In genomic region chr15:65870889-65871533, GRCh38 we compare ENCODE assay signal across 8 cellular contexts. TPM values are rescaled to one million over a fixed set of nuclear protein-coding genes. Genes with fewer than 3 reads are reported as not detected.
DNase-seq lines count a peak whose midpoint lies in the region; ATAC-seq and TF ChIP-seq lines count a peak whose summit lies in the region.

No MANE protein-coding gene starts in this region.

- H3K36me3 Mint-ChIP-seq in activated CD8-positive, alpha-beta memory T cell treated with anti-CD3 and anti-CD28 coated beads, Interleukin-2, amount 10 ng/mL, durations not matched to agents 7 days and 5 days: peaks cover 9% of the 10 kb centered on the region
- H3K36me3 Mint-ChIP-seq in activated naive CD8-positive, alpha-beta T cell: no peaks in the 10 kb centered on the region

- WGBS in smooth muscle cell (ENCODE audit: low lambda C conversion rate): 35% methylated on average over 2 of the region's 2 CpGs

- peak; percentile 6 for ATAC-seq in activated CD8-positive, alpha-beta memory T cell treated with anti-CD3 and anti-CD28 coated beads, Interleukin-2, amount 10 ng/mL, durations not matched to agents 7 days and 5 days
- ATAC-seq in GM18858 (IDR thresholded peaks at IDR 0.05; ENCODE audit: unreplicated experiment): no peak

- H2AFZ ChIP-seq in smooth muscle cell (ENCODE audit: low read depth): peak overlapping the region; percentile 53

- H3K27ac ChIP-seq in smooth muscle cell (ENCODE audit: low read depth): peak overlapping the region; percentile 74

- H3K9ac ChIP-seq in smooth muscle cell (ENCODE audit: low read depth): peak overlapping the region; percentile 80

- H3F3A ChIP-seq in smooth muscle cell (ENCODE audit: low read depth): peaks cover 4% of the 10 kb centered on the region

- H3K27me3 Mint-ChIP-seq in activated CD8-positive, alpha-beta memory T cell treated with anti-CD3 and anti-CD28 coated beads, Interleukin-2, amount 10 ng/mL, durations not matched to agents 7 days and 5 days: no peaks in the 10 kb centered on the region
- no peaks in the 10 kb centered on the region for H3K27me3 Mint-ChIP-seq in activated naive CD8-positive, alpha-beta T cell

- peak overlapping the region; percentile 99 for H3K4me3 ChIP-seq in iPS-18c (ENCODE audit: insufficient read depth, low read depth, low read length)
- H3K4me3 ChIP-seq in smooth muscle cell: peak overlapping the region; percentile 88

- no peaks in the 10 kb centered on the region for H3K9me3 Mint-ChIP-seq in activated CD8-positive, alpha-beta memory T cell treated with anti-CD3 and anti-CD28 coated beads, Interleukin-2, amount 10 ng/mL, durations not matched to agents 7 days and 5 days (ENCODE audit: low read depth)
- H3K9me3 Mint-ChIP-seq in activated naive CD8-positive, alpha-beta T cell (ENCODE audit: low read depth): no peaks in the 10 kb centered on the region

- peak overlapping the region; percentile 98 for H3K4me3 Mint-ChIP-seq in activated CD8-positive, alpha-beta memory T cell treated with anti-CD3 and anti-CD28 coated beads, Interleukin-2, amount 10 ng/mL, durations not matched to agents 7 days and 5 days
- peak overlapping the region; percentile 98 for H3K4me3 Mint-ChIP-seq in activated naive CD8-positive, alpha-beta T cell

- CTCF ChIA-PET in activated CD8-positive, alpha-beta memory T cell treated with anti-CD3 and anti-CD28 coated beads, Interleukin-2, amount 10 ng/mL, durations not matched to agents 7 days and 5 days (lab: Charles Lee): interaction anchor here (1.0 to 2.7 kb wide), 5 partner anchors 8 to 202 kb away, joined by 3 to 12 read pairs (median 5); no protein-coding TSS in a partner anchor

- peaks cover 12% of the 10 kb centered on the region for H3K4me1 ChIP-seq in smooth muscle cell (ENCODE audit: low read depth)

- H3K79me2 ChIP-seq in smooth muscle cell (ENCODE audit: low read depth): peaks cover 66% of the 10 kb centered on the region

- TF ChIP-seq CTCF in smooth muscle cell (IDR thresholded peaks at IDR 0.05; ENCODE audit: borderline replicate concordance, insufficient read depth, poor library complexity, severe bottlenecking): no peak

- peak overlapping the region; percentile 95 for H3K4me2 ChIP-seq in smooth muscle cell

- no peaks in the 10 kb centered on the region for H3K36me3 ChIP-seq in smooth muscle cell (ENCODE audit: low read depth)

- peak overlapping the region; percentile 99 for H3K27ac Mint-ChIP-seq in activated CD8-positive, alpha-beta memory T cell treated with anti-CD3 and anti-CD28 coated beads, Interleukin-2, amount 10 ng/mL, durations not matched to agents 7 days and 5 days
- H3K27ac Mint-ChIP-seq in activated naive CD8-positive, alpha-beta T cell: peak overlapping the region; percentile 97

- peaks cover 33% of the 10 kb centered on the region for H3K4me1 Mint-ChIP-seq in activated CD8-positive, alpha-beta memory T cell treated with anti-CD3 and anti-CD28 coated beads, Interleukin-2, amount 10 ng/mL, durations not matched to agents 7 days and 5 days
- peaks cover 43% of the 10 kb centered on the region for H3K4me1 Mint-ChIP-seq in activated naive CD8-positive, alpha-beta T cell (ENCODE audit: low read depth)

- DNase-seq in activated CD8-positive, alpha-beta memory T cell treated with anti-CD3 and anti-CD28 coated beads, Interleukin-2, amount 10 ng/mL, durations not matched to agents 7 days and 5 days: no peak
- no peak for DNase-seq in activated CD8-positive, alpha-beta memory T cell treated with anti-CD3 and anti-CD28 coated beads, Interleukin-2, amount 50 U/mL, for 48 hours
- DNase-seq in NAMALWA (ENCODE audit: low spot score) (peak; percentile 82), smooth muscle cell (lab: John Stamatoyannopoulos, UW; ENCODE audit: unreplicated experiment) (no peak), GF-D8 (lab: John Stamatoyannopoulos, UW) (no peak)

- H3K9me3 ChIP-seq in iPS-18c (ENCODE audit: control insufficient read depth, insufficient read depth, low read length): peaks cover 2% of the 10 kb centered on the region
- no peaks in the 10 kb centered on the region for H3K9me3 ChIP-seq in smooth muscle cell (replicated peaks; ENCODE audit: low read depth)

- H3K27me3 ChIP-seq in smooth muscle cell (ENCODE audit: low read depth): no peaks in the 10 kb centered on the region

- H4K20me1 ChIP-seq in smooth muscle cell (ENCODE audit: low read depth): peaks cover 60% of the 10 kb centered on the region

RNA-seq across cellular contexts. Expression of gene RAB11A, which starts 1.7 kb away (rescaled TPM):
- total RNA-seq in activated CD8-positive, alpha-beta memory T cell treated with anti-CD3 and anti-CD28 coated beads, Interleukin-2, amount 10 ng/mL, durations not matched to agents 7 days and 5 days: 100 to 1,000 TPM; 139 to 183 TPM
- total RNA-seq in smooth muscle cell: 293 and 300 TPM in 2 replicates
- polyA plus RNA-seq in smooth muscle cell: 206 and 230 TPM in 2 replicates
